Comparison of ENCODE assay signal across 1 cellular context in the genomic region with DNA sequence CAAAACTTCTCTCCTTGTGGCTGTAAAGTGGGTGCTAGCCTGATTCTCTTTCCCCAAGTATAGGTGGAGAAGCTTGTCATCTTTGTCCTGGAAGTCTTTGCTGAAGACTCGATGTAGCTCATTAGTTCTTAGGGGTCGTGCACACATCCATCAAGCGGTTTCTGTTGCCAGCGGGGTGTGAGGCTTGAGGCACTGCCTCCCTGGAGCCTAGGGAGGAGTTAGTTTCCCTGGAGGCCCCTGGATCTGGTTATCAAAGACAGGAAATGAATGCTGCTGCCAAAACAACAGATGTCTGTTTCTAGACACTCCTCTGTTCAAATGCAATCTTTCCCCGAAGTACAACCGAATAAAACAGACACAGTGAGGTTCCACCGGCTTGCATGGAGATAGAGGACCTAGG.
TF ChIP-seq lines count a peak whose summit lies in the region.

No MANE protein-coding gene starts in this region.

TF ChIP-seq in SK-N-SH, 30 proteins besides CTCF, POLR2A, EP300 and RAD21 (continued from another document):
- TF ChIP-seq, protein P1, sequence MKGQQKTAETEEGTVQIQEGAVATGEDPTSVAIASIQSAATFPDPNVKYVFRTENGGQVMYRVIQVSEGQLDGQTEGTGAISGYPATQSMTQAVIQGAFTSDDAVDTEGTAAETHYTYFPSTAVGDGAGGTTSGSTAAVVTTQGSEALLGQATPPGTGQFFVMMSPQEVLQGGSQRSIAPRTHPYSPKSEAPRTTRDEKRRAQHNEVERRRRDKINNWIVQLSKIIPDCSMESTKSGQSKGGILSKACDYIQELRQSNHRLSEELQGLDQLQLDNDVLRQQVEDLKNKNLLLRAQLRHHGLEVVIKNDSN (IDR thresholded peaks at IDR 0.05; ENCODE audit: borderline replicate concordance, low read depth): no peak
- TF ChIP-seq TAF1 (IDR thresholded peaks at IDR 0.05; ENCODE audit: borderline replicate concordance, low read depth, low read length): no peak
